ENCODE assay signal across 8 cellular contexts in the genomic region with DNA sequence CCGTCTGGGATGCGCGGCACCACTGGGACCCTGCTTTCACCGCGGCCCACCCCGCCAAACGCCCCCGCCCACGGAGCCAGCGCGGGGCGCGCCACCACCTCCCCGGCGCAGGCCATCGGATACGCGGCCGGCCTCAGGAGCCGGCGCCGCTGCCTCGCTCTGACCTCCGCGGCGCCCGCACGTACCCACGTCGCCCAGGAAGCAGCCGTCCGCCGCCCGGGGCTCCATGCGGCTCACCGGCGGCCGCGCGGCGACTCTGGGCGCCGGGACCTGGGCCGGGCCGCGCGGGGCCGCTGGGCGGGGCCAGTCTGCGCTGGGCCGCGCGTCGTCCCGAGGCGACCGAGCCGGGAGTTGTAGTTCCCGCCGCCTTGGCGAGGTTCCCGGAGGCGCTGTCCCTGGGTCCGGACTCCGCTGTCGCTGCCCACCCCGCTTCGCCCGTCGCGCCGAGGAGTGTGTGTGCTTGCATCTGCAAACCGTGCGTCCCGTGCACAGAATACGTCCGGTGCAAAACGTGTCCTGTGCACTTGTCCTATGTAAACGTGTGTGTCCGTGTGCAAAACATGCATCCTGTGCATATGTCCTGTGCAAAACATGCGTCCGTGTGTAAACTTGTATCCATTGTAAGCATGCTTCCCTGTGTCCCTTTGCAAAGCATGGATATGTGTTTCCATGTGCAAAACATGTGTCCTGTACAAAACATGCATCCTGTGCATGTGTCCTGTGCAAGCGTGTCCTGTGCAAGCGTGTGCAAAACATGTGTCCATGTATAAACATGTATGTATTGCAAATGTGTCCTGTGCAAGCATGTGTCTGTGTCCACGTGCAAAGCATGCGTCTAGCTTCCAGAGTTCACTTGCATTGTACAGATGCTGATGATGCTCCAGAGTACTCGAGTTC. TPM values are rescaled to one million over a fixed set of nuclear protein-coding genes. Genes with fewer than 3 reads are reported as not detected.
DNase-seq lines count a peak whose midpoint lies in the region; ATAC-seq and TF ChIP-seq lines count a peak whose summit lies in the region.

A gene with protein sequence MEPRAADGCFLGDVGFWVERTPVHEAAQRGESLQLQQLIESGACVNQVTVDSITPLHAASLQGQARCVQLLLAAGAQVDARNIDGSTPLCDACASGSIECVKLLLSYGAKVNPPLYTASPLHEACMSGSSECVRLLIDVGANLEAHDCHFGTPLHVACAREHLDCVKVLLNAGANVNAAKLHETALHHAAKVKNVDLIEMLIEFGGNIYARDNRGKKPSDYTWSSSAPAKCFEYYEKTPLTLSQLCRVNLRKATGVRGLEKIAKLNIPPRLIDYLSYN (minus strand): TSS at position 272 of the 897 bp plus-strand sequence. CDS start 44 bp downstream, at position 228.

- H3K36me3 ChIP-seq in ES-I3 (ENCODE audit: insufficient read depth, low read length) (no peaks in the 10 kb centered on the region), HCT116 (ENCODE audit: control insufficient read depth in 1 of 2, insufficient read depth in 2 of 2, low read length in 2 of 2) (no peaks in the 10 kb centered on the region), esophagus muscularis mucosa (no peaks in the 10 kb centered on the region), mucosa of stomach (ENCODE audit: control insufficient read depth, insufficient read depth, low read length) (no peaks in the 10 kb centered on the region), stomach (no peaks in the 10 kb centered on the region)

- WGBS in esophagus muscularis mucosa = 10% methylated on average over 24 of the region's 87 CpGs
- WGBS in stomach, 5 donors = 4 to 15% (median 4%) methylated on average over 19 to 87 of the region's 87 CpGs

- TF ChIP-seq POLR2A in HCT116 (IDR thresholded peaks at IDR 0.05; ENCODE audit: borderline replicate concordance, extremely low read depth, insufficient read depth, insufficient read length) (peak; percentile 83), esophagus muscularis mucosa (IDR thresholded peaks at IDR 0.05; ENCODE audit: low read depth) (no peak), stomach (IDR thresholded peaks at IDR 0.05) (no peak)

- peak; percentile 28 for DNase-seq in HCT116 (ENCODE audit: low read depth, low spot score)
- peak; percentile 9 for DNase-seq in NCI-H2171 treated with DMSO at 0.1 percent for 48 hours (lab: John Stamatoyannopoulos, UW)
- DNase-seq in activated T-cell treated with anti-CD3 and anti-CD28 coated beads for 48 hours (ENCODE audit: low read depth) = peak; percentile 52
- DNase-seq in esophagus muscularis mucosa (ENCODE audit: extremely low spot score) = peak; percentile 90
- peak; percentile 78 for DNase-seq in stomach
- DNase-seq in amniotic stem cell (lab: John Stamatoyannopoulos, UW) = no peak

- POLR2A ChIA-PET in HCT116 (lab: Charles Lee) = no interaction called here

- H4K20me1 ChIP-seq in HCT116 (ENCODE audit: insufficient read depth) = no peaks in the 10 kb centered on the region

- peak within 1 kb of the TSS; percentile 99 for H3K4me2 ChIP-seq in HCT116 (ENCODE audit: low read length)

- H3K9me3 ChIP-seq in ES-I3 (ENCODE audit: control insufficient read depth, insufficient read depth, low read length) (no peaks in the 10 kb centered on the region), HCT116 (ENCODE audit: control insufficient read depth in 1 of 2, insufficient read depth in 1 of 2, low read depth in 1 of 2, low read length in 2 of 2) (no peaks in the 10 kb centered on the region), esophagus muscularis mucosa (no peaks in the 10 kb centered on the region), mucosa of stomach (ENCODE audit: control insufficient read depth, low read length) (no peaks in the 10 kb centered on the region), stomach (no peaks in the 10 kb centered on the region)

- no peaks in the 10 kb centered on the region for H3K27me3 ChIP-seq in HCT116 (ENCODE audit: insufficient read depth, low read length)
- H3K27me3 ChIP-seq in esophagus muscularis mucosa = no peaks in the 10 kb centered on the region
- no peaks in the 10 kb centered on the region for H3K27me3 ChIP-seq in mucosa of stomach (ENCODE audit: control insufficient read depth, insufficient read depth, low read length)
- H3K27me3 ChIP-seq in stomach = no peaks in the 10 kb centered on the region

- H3K4me3 ChIP-seq in HCT116 (replicated peaks in 1 of 2; ENCODE audit: low read depth in 1 of 2, low read length in 2 of 2) (peak within 1 kb of the TSS; percentile 80 to 93), esophagus muscularis mucosa (peak within 1 kb of the TSS; percentile 77 to 98 (median 90)), mucosa of stomach (ENCODE audit: low read length) (peak within 1 kb of the TSS; percentile 22), stomach (peak within 1 kb of the TSS; percentile 81 to 92 (median 86))

- H3K9ac ChIP-seq in ES-I3 (ENCODE audit: low read depth, low read length) (peak within 1 kb of the TSS; percentile 77), HCT116 (ENCODE audit: low read length) (peak within 1 kb of the TSS; percentile 88), mucosa of stomach (ENCODE audit: low read length) (peak within 1 kb of the TSS; percentile 80)

- ATAC-seq in HCT116 = peak; percentile 94

- no peak for TF ChIP-seq RAD21 in HCT116 (IDR thresholded peaks at IDR 0.05; ENCODE audit: low read depth)

- CTCF ChIA-PET in HCT116 (lab: Charles Lee) = no interaction called here

- TF ChIP-seq EP300 in esophagus muscularis mucosa (IDR thresholded peaks at IDR 0.05) (no peak), stomach (IDR thresholded peaks at IDR 0.05) (no peak)

- BruUV-seq in HCT116 (replicated peaks; lab: Mats Ljungman, UMichigan) = no TSS peak

- H3K4me1 ChIP-seq in ES-I3 (ENCODE audit: insufficient read depth, low read length) (peaks cover 10% of the 10 kb centered on the region), HCT116 (ENCODE audit: control insufficient read depth in 1 of 2, insufficient read depth in 2 of 2, low read length in 2 of 2) (peaks cover 9 to 22% of the 10 kb centered on the region in 2 experiments; a peak in 3 of 4 replicates), esophagus muscularis mucosa (peaks cover 10 to 42% (median 30%) of the 10 kb centered on the region in 4 donors), mucosa of stomach (ENCODE audit: control insufficient read depth, insufficient read depth, low read length) (peaks cover 26% of the 10 kb centered on the region), stomach (peaks cover 5 to 53% (median 41%) of the 10 kb centered on the region in 4 donors)

- TF ChIP-seq CTCF in HCT116 (IDR thresholded peaks at IDR 0.05 in 2 of 3, conservative IDR thresholded peaks at IDR 0.05 in 1 of 3; ENCODE audit: borderline replicate concordance in 1 of 3, insufficient read depth in 1 of 3, low read depth in 2 of 3, low read length in 2 of 3) (no peak), esophagus muscularis mucosa (IDR thresholded peaks at IDR 0.05) (peak in 2 of 3 experiments; percentile 3 to 20), stomach (IDR thresholded peaks at IDR 0.05) (no peak)

- RAD21 ChIA-PET in HCT116 (lab: Charles Lee; ENCODE audit: low non-redundant PET in 1 of 2, low total read pairs in 2 of 2, uncharacterized antibody in 2 of 2, unreplicated experiment in 2 of 2) = no interaction called here

- H2AFZ ChIP-seq in HCT116 (ENCODE audit: low read depth, low read length, poor library complexity, severe bottlenecking) = peak within 1 kb of the TSS; percentile 5

- no peaks in the 10 kb centered on the region for H3K9me2 ChIP-seq in HCT116 (ENCODE audit: insufficient read depth)

- intact Hi-C loops in HCT116 (cut with micrococcal nuclease) (no loop called here), esophagus muscularis mucosa (cut with DNase I) (no loop called here), stomach (cut with DNase I; ENCODE audit: low total_unique reads) (no loop called here)

- peak within 1 kb of the TSS; percentile 60 for H3K27ac ChIP-seq in HCT116 (ENCODE audit: low read depth, low read length)
- H3K27ac ChIP-seq in esophagus muscularis mucosa (replicated peaks in 1 of 4) = peak within 1 kb of the TSS; percentile 81 to 90 (median 86)
- peak within 1 kb of the TSS; percentile 77 to 89 (median 84) for H3K27ac ChIP-seq in stomach

- peaks cover 20% of the 10 kb centered on the region; the same call in 1 of the 2 replicates for H3K79me2 ChIP-seq in HCT116 (ENCODE audit: insufficient read depth, low read length)

TF ChIP-seq in HCT116, 20 proteins besides CTCF, POLR2A, EP300 and RAD21 (continues in another document):
- no peak for TF ChIP-seq EZH2phosphoT487 (IDR thresholded peaks at IDR 0.05; ENCODE audit: borderline replicate concordance)
- TF ChIP-seq, protein P1, sequence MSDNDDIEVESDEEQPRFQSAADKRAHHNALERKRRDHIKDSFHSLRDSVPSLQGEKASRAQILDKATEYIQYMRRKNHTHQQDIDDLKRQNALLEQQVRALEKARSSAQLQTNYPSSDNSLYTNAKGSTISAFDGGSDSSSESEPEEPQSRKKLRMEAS (IDR thresholded peaks at IDR 0.05) = peak; percentile 18
- TF ChIP-seq ZFX (IDR thresholded peaks at IDR 0.05) = peak; percentile 93
- TF ChIP-seq EZH2 (IDR thresholded peaks at IDR 0.05) = no peak
- TF ChIP-seq EGR1 (IDR thresholded peaks at IDR 0.05; ENCODE audit: low read depth) = peak; percentile 57; the same call in 1 of the 2 replicates
- TF ChIP-seq, protein P2, sequence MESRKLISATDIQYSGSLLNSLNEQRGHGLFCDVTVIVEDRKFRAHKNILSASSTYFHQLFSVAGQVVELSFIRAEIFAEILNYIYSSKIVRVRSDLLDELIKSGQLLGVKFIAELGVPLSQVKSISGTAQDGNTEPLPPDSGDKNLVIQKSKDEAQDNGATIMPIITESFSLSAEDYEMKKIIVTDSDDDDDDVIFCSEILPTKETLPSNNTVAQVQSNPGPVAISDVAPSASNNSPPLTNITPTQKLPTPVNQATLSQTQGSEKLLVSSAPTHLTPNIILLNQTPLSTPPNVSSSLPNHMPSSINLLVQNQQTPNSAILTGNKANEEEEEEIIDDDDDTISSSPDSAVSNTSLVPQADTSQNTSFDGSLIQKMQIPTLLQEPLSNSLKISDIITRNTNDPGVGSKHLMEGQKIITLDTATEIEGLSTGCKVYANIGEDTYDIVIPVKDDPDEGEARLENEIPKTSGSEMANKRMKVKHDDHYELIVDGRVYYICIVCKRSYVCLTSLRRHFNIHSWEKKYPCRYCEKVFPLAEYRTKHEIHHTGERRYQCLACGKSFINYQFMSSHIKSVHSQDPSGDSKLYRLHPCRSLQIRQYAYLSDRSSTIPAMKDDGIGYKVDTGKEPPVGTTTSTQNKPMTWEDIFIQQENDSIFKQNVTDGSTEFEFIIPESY (IDR thresholded peaks at IDR 0.05; ENCODE audit: extremely low read depth, insufficient replicate concordance, low read length) = no peak
- TF ChIP-seq FOSL1 (IDR thresholded peaks at IDR 0.05; ENCODE audit: low read depth) = no peak
- peak; percentile 14 for TF ChIP-seq SP1 (IDR thresholded peaks at IDR 0.05; ENCODE audit: low read depth)
- no peak for TF ChIP-seq TCF7L2 (IDR thresholded peaks at IDR 0.05; ENCODE audit: borderline replicate concordance, extremely low read depth, insufficient read depth, insufficient read length)
- TF ChIP-seq CBX3 (IDR thresholded peaks at IDR 0.05; ENCODE audit: low read depth) = no peak

RNA-seq across cellular contexts. Expression of the gene that starts here (rescaled TPM):
- total RNA-seq in HCT116 (2021; ENCODE audit: unreplicated experiment) = 25.9 TPM
- polyA plus RNA-seq in HCT116 (2012) = 13.5 and 15.9 TPM in 2 replicates
- 10 to 100 TPM; 15.4 to 24.0 (median 17.4) TPM for total RNA-seq in esophagus muscularis mucosa
- 10 to 100 TPM in 4 of 5 donors, under 1 TPM in 1; 0.89 to 15.6 (median 14.1) TPM for total RNA-seq in stomach
- 10 to 100 TPM; 21.2 to 27.5 (median 25.1) TPM for polyA plus RNA-seq in stomach

Comparison
In these comparisons a context has a peak if more than half of its experiments do, and no peak if none do; other contexts are left out.
1. H3K4me3 ChIP-seq: peak in every context shown above with its lines; median percentile 90 in esophagus muscularis mucosa; 86 in HCT116; 86 in stomach; 22 in mucosa of stomach.
2. CTCF ChIP-seq: peak in esophagus muscularis mucosa (2 of 3); none in HCT116 (0 of 3) and stomach (0 of 7).
3. Peak in every context shown above with its lines, with median percentiles within 50 percentile points of each other: H3K9ac ChIP-seq and H3K27ac ChIP-seq.